In the genomic region with DNA sequence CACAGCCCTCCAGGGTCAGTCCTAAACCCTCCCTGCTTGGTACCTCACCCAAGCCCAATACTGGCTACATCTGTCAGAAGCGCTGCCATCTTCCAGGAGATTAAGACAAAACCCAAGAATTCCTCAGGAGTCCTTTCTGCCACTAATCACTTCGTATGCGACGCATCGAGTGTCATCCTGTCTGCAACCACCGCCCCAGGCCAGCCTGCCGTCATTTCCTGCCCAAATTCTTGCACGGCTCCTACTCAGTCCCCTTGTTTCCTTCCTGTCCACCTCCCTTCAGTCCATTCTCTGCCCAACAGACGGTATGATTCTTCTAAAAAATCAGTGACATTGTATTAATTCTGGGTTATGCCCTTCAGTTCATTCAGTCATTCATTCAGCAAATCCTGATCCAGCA, we compare ENCODE assay signal across 15 cellular contexts.
DNase-seq lines count a peak whose midpoint lies in the region; ATAC-seq and TF ChIP-seq lines count a peak whose summit lies in the region.
"Had no signal": no experiment of that assay in that cellular context is flagged by ENCODE, and none has a peak within 500 bp of the region (broad histone marks: within the 10 kb centered on the region; RNA-seq: fewer than 3 reads in every experiment).

No MANE protein-coding gene starts in this region.

- CTCF ChIA-PET in CD4-positive, alpha-beta memory T cell (lab: Charles Lee; ENCODE audit: partially characterized antibody) = interaction anchor here (0.9 to 3.9 kb wide), 3 partner anchors 10 to 35 kb away, joined by 3 to 22 read pairs (median 9); no protein-coding TSS in a partner anchor
- CTCF ChIA-PET in T-cell (lab: Charles Lee) = interaction anchor here in 1 of 2 donors (1.2 kb wide), 1 partner anchor 15 kb away, joined by 4 read pairs; no protein-coding TSS in a partner anchor

- no peaks in the 10 kb centered on the region for H3K27me3 Mint-ChIP-seq in CD4-positive, alpha-beta memory T cell
- H3K27me3 Mint-ChIP-seq in T-cell = no peaks in the 10 kb centered on the region
- H3K27me3 Mint-ChIP-seq in activated naive CD8-positive, alpha-beta T cell treated with anti-CD3 and anti-CD28 coated beads, Interleukin-2, amount 50 U/mL, for 24 hours = no peaks in the 10 kb centered on the region

- H3K36me3 ChIP-seq in CD4-positive, alpha-beta memory T cell (ENCODE audit: insufficient read depth, low read length) = peaks cover 41% of the 10 kb centered on the region
- peaks cover 5% of the 10 kb centered on the region for H3K36me3 ChIP-seq in mucosa of descending colon (ENCODE audit: low read depth)

- H3K9me3 Mint-ChIP-seq in CD4-positive, alpha-beta memory T cell = peaks cover 0 to 2% (median 0%) of the 10 kb centered on the region in 8 donors
- H3K9me3 Mint-ChIP-seq in T-cell = no peaks in the 10 kb centered on the region
- peaks cover 7% of the 10 kb centered on the region for H3K9me3 Mint-ChIP-seq in activated naive CD8-positive, alpha-beta T cell treated with anti-CD3 and anti-CD28 coated beads, Interleukin-2, amount 50 U/mL, for 24 hours
- H3K9me3 Mint-ChIP-seq: brain, mesothelial cell of epicardium had no signal

- peak overlapping the region; percentile 85 for H3K27ac ChIP-seq in CD4-positive, alpha-beta memory T cell (ENCODE audit: low read depth, low read length)
- peak overlapping the region in 18 of 59 donors; percentile 1 to 61 (median 35) for H3K27ac ChIP-seq in dorsolateral prefrontal cortex

- DNase-seq in CD4-positive, alpha-beta memory T cell = peak; percentile 34 to 75 (median 44)
- DNase-seq in T-cell (peak in 25 of 34 experiments; percentile 12 to 54 (median 29)), mucosa of descending colon (peak in 1 of 3 donors; percentile 42), retina (no peak), CD1c-positive myeloid dendritic cell (ENCODE audit: extremely low spot score) (no peak), dorsolateral prefrontal cortex (no peak)
- DNase-seq in activated naive CD8-positive, alpha-beta T cell treated with anti-CD3 and anti-CD28 coated beads, Interleukin-2, amount 50 U/mL, for 24 hours = peak; percentile 36
- DNase-seq: GDM1, NCI-H1436, NCI-H510A treated with DMSO at 0.1 percent for 48 hours, substantia nigra had no signal

- no peaks in the 10 kb centered on the region for H3K27me3 ChIP-seq in CD4-positive, alpha-beta memory T cell (ENCODE audit: insufficient read depth, low read length)
- H3K27me3 ChIP-seq in dorsolateral prefrontal cortex = no peaks in the 10 kb centered on the region

- intact Hi-C loops in CD4-positive, alpha-beta memory T cell (cut with micrococcal nuclease) = loop anchor here (1.0 to 5.0 kb wide), 4 partner anchors 10 to 212 kb away; partner anchors contain the start of gene UBE2D3
- intact Hi-C loops in mucosa of descending colon (cut with DNase I, micrococcal nuclease) = loop anchor here (10.0 kb wide), 1 partner anchor 170 kb away; no protein-coding TSS in a partner anchor
- intact Hi-C loops in dorsolateral prefrontal cortex (cut with DNase I) = loop anchor here in 1 of 2 donors (5.0 kb wide), 1 partner anchor 118 kb away; no protein-coding TSS in a partner anchor

- peak overlapping the region; percentile 94 to 99 (median 98) for H3K27ac Mint-ChIP-seq in CD4-positive, alpha-beta memory T cell
- peak overlapping the region; percentile 98 to 99 for H3K27ac Mint-ChIP-seq in T-cell
- H3K27ac Mint-ChIP-seq in activated naive CD8-positive, alpha-beta T cell treated with anti-CD3 and anti-CD28 coated beads, Interleukin-2, amount 50 U/mL, for 24 hours = peak overlapping the region; percentile 92
- H3K27ac Mint-ChIP-seq: mesothelial cell of epicardium had no signal

- peaks cover 51 to 79% (median 67%) of the 10 kb centered on the region in 4 donors for H3K4me1 Mint-ChIP-seq in CD4-positive, alpha-beta memory T cell
- peaks cover 80 to 85% (median 83%) of the 10 kb centered on the region in 3 donors for H3K4me1 Mint-ChIP-seq in T-cell
- H3K4me1 Mint-ChIP-seq in activated naive CD8-positive, alpha-beta T cell treated with anti-CD3 and anti-CD28 coated beads, Interleukin-2, amount 50 U/mL, for 24 hours = peaks cover 84% of the 10 kb centered on the region
- H3K4me1 Mint-ChIP-seq: brain, CD14-positive monocyte, mesothelial cell of epicardium had no signal

- H3K4me1 ChIP-seq in CD4-positive, alpha-beta memory T cell (ENCODE audit: insufficient read depth, low read length) = peaks cover 67% of the 10 kb centered on the region
- H3K4me1 ChIP-seq in mucosa of descending colon (ENCODE audit: low read depth) = peaks cover 5% of the 10 kb centered on the region

- POLR2A ChIA-PET in CD4-positive, alpha-beta memory T cell (lab: Charles Lee; ENCODE audit: partially characterized antibody) = interaction anchor here (2.1 to 8.5 kb wide), 4 partner anchors 17 to 212 kb away, joined by 6 to 60 read pairs (median 44); partner anchors contain the start of genes MANBA and UBE2D3
- POLR2A ChIA-PET in T-cell (lab: Charles Lee) = interaction anchor here in 1 of 2 donors (1.1 kb wide), 1 partner anchor 29 kb away, joined by 3 read pairs; no protein-coding TSS in a partner anchor

- no peaks in the 10 kb centered on the region for H3K9me3 ChIP-seq in CD4-positive, alpha-beta memory T cell (ENCODE audit: control insufficient read depth in 1 of 2, low read length in 2 of 2)
- H3K9me3 ChIP-seq in mucosa of descending colon = no peaks in the 10 kb centered on the region

- H3K4me3 Mint-ChIP-seq in CD4-positive, alpha-beta memory T cell = peak overlapping the region; percentile 83 to 95 (median 91)
- H3K4me3 Mint-ChIP-seq in T-cell = peak overlapping the region; percentile 80 to 85 (median 82)
- peak overlapping the region; percentile 60 for H3K4me3 Mint-ChIP-seq in activated naive CD8-positive, alpha-beta T cell treated with anti-CD3 and anti-CD28 coated beads, Interleukin-2, amount 50 U/mL, for 24 hours
- H3K4me3 Mint-ChIP-seq: brain, CD14-positive monocyte, mesothelial cell of epicardium had no signal

- H3K36me3 Mint-ChIP-seq in CD4-positive, alpha-beta memory T cell = peaks cover 66 to 72% of the 10 kb centered on the region in 2 donors
- H3K36me3 Mint-ChIP-seq in T-cell = peaks cover 74% of the 10 kb centered on the region
- H3K36me3 Mint-ChIP-seq in activated naive CD8-positive, alpha-beta T cell treated with anti-CD3 and anti-CD28 coated beads, Interleukin-2, amount 50 U/mL, for 24 hours (ENCODE audit: low read depth) = peaks cover 77% of the 10 kb centered on the region

- no peak for TF ChIP-seq CTCF in mucosa of descending colon (IDR thresholded peaks at IDR 0.05)
- TF ChIP-seq CTCF in dorsolateral prefrontal cortex (IDR thresholded peaks at IDR 0.05 in 54 of 56, conservative IDR thresholded peaks at IDR 0.05 in 2 of 56; ENCODE audit: low read depth in 1 of 56, partially characterized antibody in 56 of 56) = no peak

- H3K4me3 ChIP-seq in CD4-positive, alpha-beta memory T cell (ENCODE audit: low read length in 2 of 2) = peak overlapping the region in 1 of 2 donors; percentile 48
- H3K4me3 ChIP-seq in mucosa of descending colon = no peak overlapping the region
- no peak overlapping the region for H3K4me3 ChIP-seq in dorsolateral prefrontal cortex

- ATAC-seq in T-cell (replicated peaks in 1 of 4) = peak; percentile 21 to 47 (median 24)
- no peak for ATAC-seq in activated naive CD8-positive, alpha-beta T cell treated with anti-CD3 and anti-CD28 coated beads, Interleukin-2, amount 50 U/mL, for 24 hours
- peak; percentile 27 for ATAC-seq in mucosa of descending colon
- no peak for ATAC-seq in GM19455 (IDR thresholded peaks at IDR 0.05; ENCODE audit: unreplicated experiment)

Comparison
In these comparisons a context has a peak if more than half of its experiments do, and no peak if none do; other contexts are left out.
1. DNase-seq: peak in CD4-positive, alpha-beta memory T cell (5 of 5), T-cell (25 of 34) and activated naive CD8-positive, alpha-beta T cell treated with anti-CD3 and anti-CD28 coated beads, Interleukin-2, amount 50 U/mL, for 24 hours (single experiment); none in retina (single experiment), CD1c-positive myeloid dendritic cell (single experiment) and dorsolateral prefrontal cortex (0 of 10).
2. ATAC-seq: peak in T-cell (4 of 4) and mucosa of descending colon (single experiment); none in activated naive CD8-positive, alpha-beta T cell treated with anti-CD3 and anti-CD28 coated beads, Interleukin-2, amount 50 U/mL, for 24 hours (single experiment) and GM19455 (single experiment).
3. Peak in every context shown above with its lines, with median percentiles within 50 percentile points of each other: H3K27ac Mint-ChIP-seq and H3K4me3 Mint-ChIP-seq.